14 cellular contexts compared by ENCODE assay signal in genomic region chr16:15404792-15405191, GRCh38. TPM values are rescaled to one million over a fixed set of nuclear protein-coding genes. Genes with fewer than 3 reads are reported as not detected.
DNase-seq lines count a peak whose midpoint lies in the region; ATAC-seq, FAIRE-seq and TF ChIP-seq lines count a peak whose summit lies in the region.
"Had no signal": no experiment of that assay in that cellular context is flagged by ENCODE, and none has a peak within 500 bp of the region (broad histone marks: within the 10 kb centered on the region; RNA-seq: fewer than 3 reads in every experiment).

No MANE protein-coding gene starts in this region.

- in situ Hi-C loops in GM12878 (cut with MboI) = loop anchor here (25.0 kb wide), 1 partner anchor 592 kb away; no protein-coding TSS in a partner anchor

- FAIRE-seq in GM12878 (lab: Jason Lieb, UNC) = no peak

- TF ChIP-seq RAD21 in GM12878 (IDR thresholded peaks at IDR 0.05; ENCODE audit: insufficient read depth, low read depth, low read length) = no peak

- WGBS in GM12878 (ENCODE audit: insufficient coverage, insufficient replicate concordance, low lambda C conversion rate, missing lambda C conversion rate) = 25% methylated on average over 4 of the region's 4 CpGs

- DNase-seq in LHCN-M2 (ENCODE audit: low read depth) (peak; percentile 14), GM12878 (ENCODE audit: low read depth, low spot score) (no peak), kidney tubule cell (ENCODE audit: low spot score) (peak; percentile 9), NOMO-1 treated with dmso at 0.1 percent for 144 hours (lab: John Stamatoyannopoulos, UW; ENCODE audit: unreplicated experiment) (no peak), NCI-H2081 (lab: John Stamatoyannopoulos, UW) (no peak), dedifferentiated amniotic fluid mesenchymal stem cell (ENCODE audit: extremely low spot score) (no peak)
- no peak for DNase-seq in activated CD4-positive, alpha-beta T cell treated with anti-CD3 and anti-CD28 coated beads, Interleukin-2, amount 50 U/mL, for 48 hours
- DNase-seq: activated effector memory CD4-positive, alpha-beta T cell treated with Interleukin-2 at 50 U/mL for 16 hours; BE2C; dorsolateral prefrontal cortex; NCI-H2107 had no signal

- SMC1A ChIA-PET in GM12878 (lab: Charles Lee; ENCODE audit: uncharacterized antibody, unreplicated experiment) = interaction anchor here (0.9 kb wide), 2 partner anchors 17 to 302 kb away, joined by 3 to 4 read pairs; no protein-coding TSS in a partner anchor

- H3K9ac ChIP-seq in GM12878 (ENCODE audit: control insufficient read depth, insufficient read depth, low read length) (no peak overlapping the region), skeletal muscle tissue (ENCODE audit: low read depth in 1 of 3, low read length in 3 of 3) (peak overlapping the region in 1 of 3 donors; percentile 63)
- H3K9ac ChIP-seq: parathyroid adenoma had no signal

- no peak for TF ChIP-seq CTCF in GM12878 (IDR thresholded peaks at IDR 0.05 in 2 of 3, conservative IDR thresholded peaks at IDR 0.05 in 1 of 3; ENCODE audit: control insufficient read depth in 2 of 3, extremely low read depth in 1 of 3, insufficient read depth in 1 of 3, low read depth in 3 of 3, low read length in 3 of 3)

- no peak for TF ChIP-seq POLR2A in GM12878 (IDR thresholded peaks at IDR 0.05; ENCODE audit: low read depth, low read length)

- H3K4me3 ChIP-seq in GM12878 (no peak overlapping the region), skeletal muscle tissue (ENCODE audit: low read length in 3 of 3) (peak overlapping the region in 1 of 3 donors; percentile 24)
- H3K4me3 ChIP-seq: dorsolateral prefrontal cortex had no signal

- H2AFZ ChIP-seq in GM12878 (ENCODE audit: control insufficient read depth, low read depth, low read length) = peak overlapping the region; percentile 25; the same call in 1 of the 2 replicates
- H2AFZ ChIP-seq: parathyroid adenoma had no signal

- TF ChIP-seq EP300 in GM12878 (IDR thresholded peaks at IDR 0.05; ENCODE audit: borderline replicate concordance in 1 of 2, control insufficient read depth in 1 of 2, low read depth in 2 of 2, low read length in 2 of 2) = no peak

- H3K4me1 ChIP-seq in GM12878 (ENCODE audit: control insufficient read depth, insufficient read depth, low read length) = peaks cover 10% of the 10 kb centered on the region
- H3K4me1 ChIP-seq in skeletal muscle tissue (ENCODE audit: control insufficient read depth in 3 of 3, insufficient read depth in 3 of 3, low read length in 3 of 3) = peaks cover 0 to 9% (median 0%) of the 10 kb centered on the region in 3 donors
- H3K4me1 ChIP-seq: BE2C, parathyroid adenoma had no signal

- H4K20me1 ChIP-seq in GM12878 (ENCODE audit: control insufficient read depth, insufficient read depth) = no peaks in the 10 kb centered on the region

- BruUV-seq in GM12878 (replicated peaks; lab: Mats Ljungman, UMichigan) = no TSS peak

- POLR2A ChIA-PET in GM12878 (lab: Charles Lee) = no interaction called here

- peak; percentile 73 for ATAC-seq in GM12878

- H3K79me2 ChIP-seq in GM12878 (ENCODE audit: control insufficient read depth, insufficient read depth, low read length) = no peaks in the 10 kb centered on the region
- H3K79me2 ChIP-seq: parathyroid adenoma had no signal

- peak overlapping the region; percentile 8; the same call in 1 of the 2 replicates for H3K27ac ChIP-seq in GM12878 (ENCODE audit: control insufficient read depth, insufficient read depth)
- H3K27ac ChIP-seq in skeletal muscle tissue (ENCODE audit: low read depth, low read length) = peak overlapping the region; percentile 68
- H3K27ac ChIP-seq: parathyroid adenoma had no signal

- H3K36me3 ChIP-seq in GM12878 (ENCODE audit: control insufficient read depth in 2 of 2, insufficient read depth in 2 of 2, low read length in 1 of 2) (no peaks in the 10 kb centered on the region), skeletal muscle tissue (ENCODE audit: control insufficient read depth in 3 of 3, insufficient read depth in 3 of 3, low read length in 3 of 3) (peaks cover 5 to 13% (median 6%) of the 10 kb centered on the region in 3 donors)
- H3K36me3 ChIP-seq: BE2C had no signal

- H3K9me3 ChIP-seq in GM12878 (replicated peaks; ENCODE audit: control insufficient read depth, insufficient read depth, low read length) = no peaks in the 10 kb centered on the region
- no peaks in the 10 kb centered on the region for H3K9me3 ChIP-seq in skeletal muscle tissue (ENCODE audit: control insufficient read depth in 3 of 3, low read length in 3 of 3)
- H3K9me3 ChIP-seq: BE2C had no signal

- H3K27me3 ChIP-seq in GM12878 (replicated peaks in 1 of 2; ENCODE audit: control insufficient read depth in 2 of 2, insufficient read depth in 2 of 2, low read length in 1 of 2) = no peaks in the 10 kb centered on the region
- H3K27me3 ChIP-seq in skeletal muscle tissue (ENCODE audit: control insufficient read depth in 3 of 3, insufficient read depth in 3 of 3, low read length in 3 of 3) = no peaks in the 10 kb centered on the region
- H3K27me3 ChIP-seq: BE2C, dorsolateral prefrontal cortex had no signal

- RAD21 ChIA-PET in GM12878 (lab: Charles Lee; ENCODE audit: unreplicated experiment) = no interaction called here

- no peak overlapping the region for H3K4me2 ChIP-seq in GM12878 (ENCODE audit: control insufficient read depth, insufficient read depth)

- CTCF ChIA-PET in GM12878 (lab: Yijun Ruan, JAX) = no interaction called here

- intact Hi-C loops in GM12878 (cut with micrococcal nuclease; ENCODE audit: unreplicated experiment) = no loop called here

TF ChIP-seq in GM12878, 131 proteins besides CTCF, POLR2A, EP300 and RAD21:
- TF ChIP-seq SPI1 (IDR thresholded peaks at IDR 0.05; ENCODE audit: borderline replicate concordance, insufficient read depth, low read depth, low read length) = peak; percentile 13; the same call in 1 of the 2 replicates
- TF ChIP-seq ZNF24 (IDR thresholded peaks at IDR 0.05) = no peak
- no peak for TF ChIP-seq PAX8 (IDR thresholded peaks at IDR 0.05)

RNA-seq across cellular contexts. Expression of gene MPV17L, which starts 9.2 kb away (rescaled TPM):
- total RNA-seq in LHCN-M2 (2014; rRNA removed) (0.23 TPM in 1 of 2 replicates, not detected in the other), GM12878 (2014; rRNA removed) (0.06 and 0.16 TPM in 2 replicates), GM12878 (2014; rRNA removed; fragmentation: Illumina TruSeq; extraction: Trizol) (0.09 TPM in 1 of 2 replicates, not detected in the other), GM12878 (2021) (0.05 and 0.13 TPM in 2 replicates), skeletal muscle tissue (3.1 TPM)
- polyA plus RNA-seq in LHCN-M2 (2012) = 0.02 TPM
- total RNA-seq in GM12878 (2013; cell fraction: nucleolus; rRNA removed) = not detected in 2 replicates
- polyA plus RNA-seq in GM12878 (2011; ENCODE audit: low read depth) = 0.05 TPM
- polyA plus RNA-seq in GM12878 (2011; rRNA removed) (not detected in 2 replicates), GM12878 (2014; fragmentation: Illumina TruSeq; extraction: Trizol) (0.03 TPM in 1 of 2 replicates, not detected in the other), GM12878 (2014; fragmentation: Nextera tagmentation; extraction: Ambion mirVana) (under 1 TPM in 1 of 2 experiments, not detected in 1; 0.02 TPM), GM12878 (2014; rRNA removed) (0.05 and 0.10 TPM in 2 replicates), GM12878 (2016; fragmentation: Nextera tagmentation; extraction: Ambion mirVana) (not detected)
- not detected in 2 replicates for polyA plus RNA-seq in GM12878 (2011; cell fraction: cytosol; rRNA removed)
- not detected in 2 replicates for polyA plus RNA-seq in GM12878 (2011; cell fraction: nucleus; rRNA removed)
- polyA plus RNA-seq in GM12878 (2012) = 0.07 and 0.08 TPM in 2 replicates
- not detected in 2 replicates for polyA minus RNA-seq in GM12878 (2011; rRNA and poly(A)+ RNA removed)
- not detected in 2 replicates for polyA minus RNA-seq in GM12878 (2011; cell fraction: cytosol; rRNA and poly(A)+ RNA removed)
- not detected in 2 replicates for polyA minus RNA-seq in GM12878 (2011; cell fraction: nucleus; rRNA and poly(A)+ RNA removed)
- total RNA-seq: SK-MEL-5 had no signal

RNA-seq across cellular contexts. Expression of gene NPIPA5, which starts 26.7 kb away (rescaled TPM):
- total RNA-seq in LHCN-M2 (2014; rRNA removed) (2.4 and 3.6 TPM in 2 replicates), GM12878 (2014; rRNA removed) (1.2 and 3.0 TPM in 2 replicates), GM12878 (2014; rRNA removed; fragmentation: Illumina TruSeq; extraction: Trizol) (5.2 and 5.5 TPM in 2 replicates), GM12878 (2021) (3.7 and 3.8 TPM in 2 replicates), skeletal muscle tissue (4.2 TPM)
- polyA plus RNA-seq in LHCN-M2 (2012) = 4.4 TPM
- total RNA-seq in GM12878 (2013; cell fraction: nucleolus; rRNA removed) = 1.7 and 2.6 TPM in 2 replicates
- polyA plus RNA-seq in GM12878 (2011; ENCODE audit: low read depth) = 6.2 TPM
- polyA plus RNA-seq in GM12878 (2011; rRNA removed) (8.6 and 10.7 TPM in 2 replicates), GM12878 (2014; fragmentation: Illumina TruSeq; extraction: Trizol) (12.1 and 23.7 TPM in 2 replicates), GM12878 (2014; fragmentation: Nextera tagmentation; extraction: Ambion mirVana) (1 to 10 TPM; 2.8 to 3.4 TPM), GM12878 (2014; rRNA removed) (5.4 and 6.7 TPM in 2 replicates), GM12878 (2016; fragmentation: Nextera tagmentation; extraction: Ambion mirVana) (1 to 10 TPM; 1.8 to 2.7 TPM)
- polyA plus RNA-seq in GM12878 (2011; cell fraction: cytosol; rRNA removed) = 6.1 and 6.6 TPM in 2 replicates
- polyA plus RNA-seq in GM12878 (2011; cell fraction: nucleus; rRNA removed) = 33.3 and 34.3 TPM in 2 replicates
- 10.6 and 13.5 TPM in 2 replicates for polyA plus RNA-seq in GM12878 (2012)
- polyA minus RNA-seq in GM12878 (2011; rRNA and poly(A)+ RNA removed) = 0.52 TPM in 1 of 2 replicates, not detected in the other
- not detected in 2 replicates for polyA minus RNA-seq in GM12878 (2011; cell fraction: cytosol; rRNA and poly(A)+ RNA removed)
- polyA minus RNA-seq in GM12878 (2011; cell fraction: nucleus; rRNA and poly(A)+ RNA removed) = 1.1 and 2.6 TPM in 2 replicates

RNA-seq across cellular contexts. Expression of gene BMERB1, which starts 29.6 kb away (rescaled TPM):
- 36.1 and 45.1 TPM in 2 replicates for total RNA-seq in LHCN-M2 (2014; rRNA removed)
- 24.3 TPM for polyA plus RNA-seq in LHCN-M2 (2012)
- not detected in 2 replicates for total RNA-seq in GM12878 (2013; cell fraction: nucleolus; rRNA removed)
- 0.17 and 0.38 TPM in 2 replicates for total RNA-seq in GM12878 (2014; rRNA removed)
- 0.40 and 0.51 TPM in 2 replicates for total RNA-seq in GM12878 (2014; rRNA removed; fragmentation: Illumina TruSeq; extraction: Trizol)
- total RNA-seq in GM12878 (2021) = 0.27 and 0.44 TPM in 2 replicates
- polyA plus RNA-seq in GM12878 (2011; ENCODE audit: low read depth) = 0.16 TPM
- polyA plus RNA-seq in GM12878 (2011; rRNA removed) = 0.30 and 0.55 TPM in 2 replicates
- 0.69 and 0.70 TPM in 2 replicates for polyA plus RNA-seq in GM12878 (2011; cell fraction: cytosol; rRNA removed)
- polyA plus RNA-seq in GM12878 (2011; cell fraction: nucleus; rRNA removed) = 0.43 and 0.45 TPM in 2 replicates
- polyA plus RNA-seq in GM12878 (2012) = 0.58 and 0.66 TPM in 2 replicates
- polyA plus RNA-seq in GM12878 (2014; fragmentation: Illumina TruSeq; extraction: Trizol) = 0.26 and 0.30 TPM in 2 replicates
- under 1 TPM; 0.05 to 0.07 TPM for polyA plus RNA-seq in GM12878 (2014; fragmentation: Nextera tagmentation; extraction: Ambion mirVana)
- polyA plus RNA-seq in GM12878 (2014; rRNA removed) = 0.37 and 0.49 TPM in 2 replicates
- polyA plus RNA-seq in GM12878 (2016; fragmentation: Nextera tagmentation; extraction: Ambion mirVana) = under 1 TPM; 0.43 to 0.68 TPM
- 0.10 and 0.22 TPM in 2 replicates for polyA minus RNA-seq in GM12878 (2011; rRNA and poly(A)+ RNA removed)
- polyA minus RNA-seq in GM12878 (2011; cell fraction: cytosol; rRNA and poly(A)+ RNA removed) = 0.73 and 1.1 TPM in 2 replicates
- 0.60 and 0.67 TPM in 2 replicates for polyA minus RNA-seq in GM12878 (2011; cell fraction: nucleus; rRNA and poly(A)+ RNA removed)
- total RNA-seq in skeletal muscle tissue = 7.8 TPM

Comparison
In these comparisons a context has a peak if more than half of its experiments do, and no peak if none do; other contexts are left out.
1. DNase-seq: peak in LHCN-M2 (single experiment) and kidney tubule cell (single experiment); none in GM12878 (single experiment), NOMO-1 treated with dmso at 0.1 percent for 144 hours (single experiment), activated CD4-positive, alpha-beta T cell treated with anti-CD3 and anti-CD28 coated beads, Interleukin-2, amount 50 U/mL, for 48 hours (0 of 2), NCI-H2081 (0 of 2) and dedifferentiated amniotic fluid mesenchymal stem cell (single experiment).